ENCODE assay signal across 8 cellular contexts in the genomic region with DNA sequence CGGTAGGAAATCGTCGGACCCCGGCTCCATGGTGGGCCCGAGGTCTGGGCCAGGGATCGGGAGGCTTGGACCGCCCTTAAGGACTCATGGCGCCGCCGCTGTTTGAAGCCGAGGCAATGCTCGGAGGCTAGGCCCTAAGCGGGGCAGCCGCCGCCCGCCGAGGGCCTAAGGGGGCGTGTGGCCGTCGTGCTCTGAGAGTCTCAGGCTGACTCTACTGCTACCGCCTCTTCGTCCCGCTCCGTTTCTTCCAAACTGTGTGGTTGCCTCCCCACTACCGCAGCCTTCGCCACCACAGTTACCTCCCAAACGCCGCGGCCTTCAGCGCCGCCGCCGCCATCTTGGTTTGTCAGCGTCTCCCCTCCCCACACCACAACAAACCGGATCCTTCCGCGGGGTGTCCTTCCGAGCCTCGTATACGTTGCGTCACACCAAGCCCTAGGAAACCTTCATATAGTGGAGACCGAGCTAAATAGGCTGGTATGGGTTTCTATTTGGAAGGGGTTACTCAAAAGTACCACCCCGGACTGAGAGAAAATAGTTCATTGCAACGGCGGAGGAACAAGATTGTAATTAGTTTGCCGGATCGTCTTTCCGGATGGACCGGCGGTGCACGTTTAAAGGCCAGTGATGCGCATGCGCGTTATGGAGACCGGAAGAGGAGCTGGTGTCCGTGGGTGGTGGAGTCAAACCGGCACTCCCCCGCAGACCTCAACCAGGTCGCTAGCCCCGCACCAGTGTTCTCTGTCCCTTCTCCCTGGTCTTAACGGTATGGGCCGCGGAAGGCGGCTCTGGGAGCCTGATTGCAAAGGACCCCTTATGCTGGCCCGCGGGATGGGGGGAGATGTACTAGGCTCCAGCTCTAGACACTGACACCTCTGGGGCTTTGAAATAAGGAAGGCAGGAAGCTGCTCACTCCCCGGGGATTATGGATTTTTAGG. TPM values are rescaled to one million over a fixed set of nuclear protein-coding genes. Genes with fewer than 3 reads are reported as not detected.
DNase-seq lines count a peak whose midpoint lies in the region; ATAC-seq and TF ChIP-seq lines count a peak whose summit lies in the region.

A gene (minus strand): TSS at position 348 of the 938 bp plus-strand sequence. CDS start 318 bp downstream, at position 30.

- peaks cover 32% of the 10 kb centered on the region for H3K4me1 ChIP-seq in CD8-positive, alpha-beta memory T cell (ENCODE audit: insufficient read depth, low read length)
- H3K4me1 ChIP-seq in NT2/D1 (ENCODE audit: insufficient read depth, insufficient read length) (peaks cover 8% of the 10 kb centered on the region), endodermal cell (ENCODE audit: control insufficient read depth, insufficient read depth, low read length) (no peaks in the 10 kb centered on the region)

- H3K4me3 ChIP-seq in CD8-positive, alpha-beta memory T cell (ENCODE audit: low read length), result peak within 1 kb of the TSS; percentile 93
- peak within 1 kb of the TSS; percentile 94 for H3K4me3 ChIP-seq in NT2/D1 (ENCODE audit: insufficient read length, low read depth)
- H3K4me3 ChIP-seq in endodermal cell (ENCODE audit: low read length), result peak within 1 kb of the TSS; percentile 92

- peaks cover 49 to 51% (median 50%) of the 10 kb centered on the region in 3 donors for H3K4me1 Mint-ChIP-seq in CD8-positive, alpha-beta memory T cell
- H3K4me1 Mint-ChIP-seq in activated CD8-positive, alpha-beta memory T cell treated with anti-CD3 and anti-CD28 coated beads, Interleukin-2, amount 10 ng/mL, durations not matched to agents 7 days and 5 days, result peaks cover 46% of the 10 kb centered on the region
- peaks cover 16% of the 10 kb centered on the region for H3K4me1 Mint-ChIP-seq in endodermal cell

- H3K36me3 ChIP-seq in CD8-positive, alpha-beta memory T cell (ENCODE audit: insufficient read depth, low read length), result peaks cover 9% of the 10 kb centered on the region
- H3K36me3 ChIP-seq in NT2/D1 (ENCODE audit: insufficient read depth, insufficient read length, low read length) (peaks cover 38% of the 10 kb centered on the region), endodermal cell (ENCODE audit: control insufficient read depth, insufficient read depth, low read length) (peaks cover 10% of the 10 kb centered on the region)

- H3K4me3 Mint-ChIP-seq in CD8-positive, alpha-beta memory T cell, result peak within 1 kb of the TSS; percentile 95 to 100 (median 98)
- H3K4me3 Mint-ChIP-seq in activated CD8-positive, alpha-beta memory T cell treated with anti-CD3 and anti-CD28 coated beads, Interleukin-2, amount 10 ng/mL, durations not matched to agents 7 days and 5 days, result peak within 1 kb of the TSS; percentile 85
- peak within 1 kb of the TSS; percentile 91 for H3K4me3 Mint-ChIP-seq in endodermal cell

- peaks cover 0 to 33% (median 0%) of the 10 kb centered on the region in 3 donors for H3K36me3 Mint-ChIP-seq in CD8-positive, alpha-beta memory T cell
- peaks cover 10% of the 10 kb centered on the region for H3K36me3 Mint-ChIP-seq in activated CD8-positive, alpha-beta memory T cell treated with anti-CD3 and anti-CD28 coated beads, Interleukin-2, amount 10 ng/mL, durations not matched to agents 7 days and 5 days
- peaks cover 10% of the 10 kb centered on the region for H3K36me3 Mint-ChIP-seq in endodermal cell (ENCODE audit: low read depth)

- DNase-seq in CD8-positive, alpha-beta memory T cell, result peak; percentile 76 to 96 (median 94)
- peak; percentile 3 to 87 (median 75) for DNase-seq in HUDEP-2 (lab: John Stamatoyannopoulos, UW; ENCODE audit: unreplicated experiment in 76 of 76)
- DNase-seq in NT2/D1 (ENCODE audit: low read depth, low spot score), result peak; percentile 88
- DNase-seq in activated CD8-positive, alpha-beta memory T cell treated with anti-CD3 and anti-CD28 coated beads, Interleukin-2, amount 10 ng/mL, durations not matched to agents 7 days and 5 days, result peak; percentile 92
- peak; percentile 96 for DNase-seq in endodermal cell
- DNase-seq in mesenteric fat pad (ENCODE audit: low spot score), result peak; percentile 97
- DNase-seq in stimulated activated CD8-positive, alpha-beta memory T cell treated with anti-CD3 and anti-CD28 coated beads, Interleukin-15, amount 100 ng/mL, for 24 hours (ENCODE audit: low read depth), result peak; percentile 37

- peak within 1 kb of the TSS; percentile 97 to 100 (median 99) for H3K27ac Mint-ChIP-seq in CD8-positive, alpha-beta memory T cell
- peak within 1 kb of the TSS; percentile 95 for H3K27ac Mint-ChIP-seq in activated CD8-positive, alpha-beta memory T cell treated with anti-CD3 and anti-CD28 coated beads, Interleukin-2, amount 10 ng/mL, durations not matched to agents 7 days and 5 days
- H3K27ac Mint-ChIP-seq in endodermal cell, result peak within 1 kb of the TSS; percentile 99

- peak; percentile 84 for ATAC-seq in GM21360 (IDR thresholded peaks at IDR 0.05; ENCODE audit: unreplicated experiment)
- ATAC-seq in activated CD8-positive, alpha-beta memory T cell treated with anti-CD3 and anti-CD28 coated beads, Interleukin-2, amount 10 ng/mL, durations not matched to agents 7 days and 5 days, result peak; percentile 87

- peak within 1 kb of the TSS; percentile 85 for H3K27ac ChIP-seq in CD8-positive, alpha-beta memory T cell (ENCODE audit: low read depth, low read length)
- peak within 1 kb of the TSS; percentile 98 for H3K27ac ChIP-seq in endodermal cell (ENCODE audit: low read depth, low read length)

- H3K27me3 ChIP-seq in CD8-positive, alpha-beta memory T cell (ENCODE audit: insufficient read depth, low read length, poor library complexity, severe bottlenecking), result no peaks in the 10 kb centered on the region
- H3K27me3 ChIP-seq in NT2/D1 (ENCODE audit: insufficient read depth, insufficient read length) (no peaks in the 10 kb centered on the region), endodermal cell (ENCODE audit: control insufficient read depth, insufficient read depth, low read length, poor library complexity, severe bottlenecking) (no peaks in the 10 kb centered on the region)

- POLR2A ChIA-PET in CD8-positive, alpha-beta memory T cell (lab: Charles Lee), result interaction anchor here (0.5 to 1.7 kb wide), 5 partner anchors 62 to 197 kb away, joined by 3 to 9 read pairs (median 4); a partner anchor contains a TSS

- TF ChIP-seq CTCF in endodermal cell (conservative IDR thresholded peaks at IDR 0.05), result no peak

- H3K9me3 Mint-ChIP-seq in CD8-positive, alpha-beta memory T cell, result peaks cover 0 to 5% (median 0%) of the 10 kb centered on the region in 5 donors
- no peaks in the 10 kb centered on the region for H3K9me3 Mint-ChIP-seq in activated CD8-positive, alpha-beta memory T cell treated with anti-CD3 and anti-CD28 coated beads, Interleukin-2, amount 10 ng/mL, durations not matched to agents 7 days and 5 days (ENCODE audit: low read depth)
- H3K9me3 Mint-ChIP-seq in endodermal cell, result peaks cover 53% of the 10 kb centered on the region

- peaks cover 0 to 14% of the 10 kb centered on the region in 2 donors for H3K27me3 Mint-ChIP-seq in CD8-positive, alpha-beta memory T cell
- H3K27me3 Mint-ChIP-seq in activated CD8-positive, alpha-beta memory T cell treated with anti-CD3 and anti-CD28 coated beads, Interleukin-2, amount 10 ng/mL, durations not matched to agents 7 days and 5 days, result no peaks in the 10 kb centered on the region
- H3K27me3 Mint-ChIP-seq in endodermal cell (ENCODE audit: insufficient read depth), result no peaks in the 10 kb centered on the region

- WGBS in endodermal cell (ENCODE audit: insufficient coverage in 1 of 2, insufficient read length in 1 of 2), 2 experiments, result 0% methylated on average over 64 of the region's 67 CpGs; no CpG with 5 or more reads in 1 of the 2 experiments

- H3K9ac ChIP-seq in NT2/D1 (ENCODE audit: insufficient read length, low read depth) (peak within 1 kb of the TSS; percentile 99), endodermal cell (ENCODE audit: extremely low read depth, low read length, poor library complexity, severe bottlenecking) (peak within 1 kb of the TSS; percentile 96)

- H3K9me3 ChIP-seq in CD8-positive, alpha-beta memory T cell (ENCODE audit: low read length), result no peaks in the 10 kb centered on the region
- H3K9me3 ChIP-seq in NT2/D1 (ENCODE audit: insufficient read depth, low read length) (no peaks in the 10 kb centered on the region), endodermal cell (ENCODE audit: control insufficient read depth, low read length) (no peaks in the 10 kb centered on the region)

- CTCF ChIA-PET in CD8-positive, alpha-beta memory T cell (lab: Charles Lee), result interaction anchor here (0.7 kb wide), 1 partner anchor 59 kb away, joined by 3 read pairs; no protein-coding TSS in a partner anchor
- CTCF ChIA-PET in activated CD8-positive, alpha-beta memory T cell treated with anti-CD3 and anti-CD28 coated beads, Interleukin-2, amount 10 ng/mL, durations not matched to agents 7 days and 5 days (lab: Charles Lee), result interaction anchor here (0.8 to 1.4 kb wide), 2 partner anchors 38 to 63 kb away, joined by 3 to 5 read pairs; no protein-coding TSS in a partner anchor

RNA-seq across cellular contexts. Expression of the gene that starts here (rescaled TPM):
- 10 to 100 TPM; 85.3 to 86.4 TPM for total RNA-seq in CD8-positive, alpha-beta memory T cell
- polyA plus RNA-seq in CD8-positive, alpha-beta memory T cell, result 39.1 TPM
- total RNA-seq in activated CD8-positive, alpha-beta memory T cell treated with anti-CD3 and anti-CD28 coated beads, Interleukin-2, amount 10 ng/mL, durations not matched to agents 7 days and 5 days, result 10 to 100 TPM; 91.2 to 93.1 TPM
- 100 to 1,000 TPM in 1 of 2 donors, 10 to 100 TPM in 1; 95.9 to 101 TPM for total RNA-seq in endodermal cell
- 57.9 TPM for polyA plus RNA-seq in endodermal cell (2013, experiment 1 of 2)
- 55.9 TPM for polyA plus RNA-seq in endodermal cell (2013, experiment 2 of 2)
- total RNA-seq in mesenteric fat pad, result 77.6 TPM

Comparison
In these comparisons a context has a peak if more than half of its experiments do, and no peak if none do; other contexts are left out.
1. Peak in every context shown above with its lines: DNase-seq, ATAC-seq, H3K4me3 ChIP-seq and H3K27ac ChIP-seq.
2. DNase-seq: peak in every context shown above with its lines; median percentile 97 in mesenteric fat pad; 96 in endodermal cell; 94 in CD8-positive, alpha-beta memory T cell; 92 in activated CD8-positive, alpha-beta memory T cell treated with anti-CD3 and anti-CD28 coated beads, Interleukin-2, amount 10 ng/mL, durations not matched to agents 7 days and 5 days; 88 in NT2/D1; 75 in HUDEP-2; 37 in stimulated activated CD8-positive, alpha-beta memory T cell treated with anti-CD3 and anti-CD28 coated beads, Interleukin-15, amount 100 ng/mL, for 24 hours.